Comparison of ENCODE assay signal across 10 cellular contexts in the genomic region with DNA sequence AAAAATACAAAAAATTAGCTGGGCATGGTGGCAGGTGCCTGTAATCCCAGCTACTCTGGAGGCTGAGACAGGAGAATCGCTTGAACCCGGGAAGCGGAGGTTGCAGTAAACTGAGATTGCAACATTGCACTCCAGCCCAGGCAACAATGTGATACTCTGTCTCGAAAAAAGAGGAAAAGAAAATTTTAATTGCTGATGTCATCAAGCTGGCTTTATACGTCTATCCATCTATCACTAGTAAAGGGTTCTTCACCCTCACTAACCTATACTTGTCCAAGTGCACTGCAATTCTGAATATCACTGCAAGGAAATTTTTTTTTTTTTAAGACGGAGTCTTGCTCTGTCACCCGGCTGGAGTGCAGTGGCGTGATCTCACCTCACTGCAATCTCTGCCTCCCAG. TPM values are rescaled to one million over a fixed set of nuclear protein-coding genes. Genes with fewer than 3 reads are reported as not detected.
"Had no signal": no experiment of that assay in that cellular context is flagged by ENCODE, and none has a peak within 500 bp of the region (broad histone marks: within the 10 kb centered on the region; RNA-seq: fewer than 3 reads in every experiment).

No MANE protein-coding gene starts in this region.

RNA-seq across cellular contexts. Expression of a gene that starts 2.0 kb away (rescaled TPM):
- total RNA-seq: activated CD4-positive, alpha-beta memory T cell treated with anti-CD3 and anti-CD28 coated beads, Interleukin-2, amount 10 ng/mL, durations not matched to agents 7 days and 5 days; activated CD4-positive, alpha-beta T cell treated with anti-CD3 and anti-CD28 coated beads, Interleukin-2, amount 10 ng/mL, durations not matched to agents 7 days and 5 days; activated CD8-positive, alpha-beta memory T cell treated with anti-CD3 and anti-CD28 coated beads, Interleukin-2, amount 10 ng/mL, durations not matched to agents 7 days and 5 days; activated CD8-positive, alpha-beta T cell treated with anti-CD3 and anti-CD28 coated beads, Interleukin-2, amount 10 ng/mL, durations not matched to agents 7 days and 5 days; activated naive CD8-positive, alpha-beta T cell treated with anti-CD3 and anti-CD28 coated beads, Interleukin-2, amount 10 ng/mL, durations not matched to agents 7 days and 5 days; activated T-helper 2 cell treated with anti-CD3 and anti-CD28 coated beads, Interferon-gamma antibody, Interleukin-2, Interleukin-4, amounts not matched to agents 10 μg/mL and 5 μg/mL and 100 μg/mL, durations not matched to agents 14 hours and 24 hours and 36 hours; ascending aorta; bronchial epithelial cell; cardiac muscle cell; chondrocyte had no signal
